10 cellular contexts compared by ENCODE assay signal in the genomic region with DNA sequence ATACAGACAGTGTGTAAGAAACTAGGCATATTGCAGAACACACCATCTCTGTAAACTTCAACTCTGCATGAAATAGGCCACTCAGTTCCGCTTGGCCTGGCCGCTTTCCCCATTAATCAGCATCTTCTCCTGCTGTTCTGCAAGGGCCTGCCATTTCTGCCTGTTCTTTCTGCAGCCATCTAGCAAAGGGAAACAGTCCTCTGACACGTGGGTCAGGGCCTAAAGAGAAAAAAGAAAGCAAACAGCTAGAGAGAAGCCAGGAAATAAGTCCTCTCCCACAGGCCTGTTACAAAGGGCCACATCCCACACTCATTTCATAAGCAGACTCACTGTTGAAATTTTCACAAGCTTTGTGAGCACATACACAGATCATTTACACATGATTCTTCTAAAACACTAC.
A peak's percentile ranks its signal among the peaks of the same experiment; 100 is the strongest.
DNase-seq lines count a peak whose midpoint lies in the region; ATAC-seq and TF ChIP-seq lines count a peak whose summit lies in the region.
"Had no signal": no experiment of that assay in that cellular context is flagged by ENCODE, and none has a peak within 500 bp of the region (broad histone marks: within the 10 kb centered on the region; RNA-seq: fewer than 3 reads in every experiment).

No MANE protein-coding gene starts in this region.

- intact Hi-C loops in adrenal gland (cut with DNase I) (no loop called here), left ventricle myocardium inferior (cut with micrococcal nuclease) (no loop called here), prostate gland (cut with DNase I) (loop anchor here (10.0 kb wide), 1 partner anchor 184 kb away; no protein-coding TSS in a partner anchor), CD14-positive monocyte (cut with micrococcal nuclease) (no loop called here)

- TF ChIP-seq CTCF in adrenal gland (IDR thresholded peaks at IDR 0.05): no peak
- no peak for TF ChIP-seq CTCF in left ventricle myocardium inferior (IDR thresholded peaks at IDR 0.05; ENCODE audit: borderline replicate concordance)
- no peak for TF ChIP-seq CTCF in prostate gland (IDR thresholded peaks at IDR 0.05)
- no peak for TF ChIP-seq CTCF in CD14-positive monocyte (IDR thresholded peaks at IDR 0.05)

- 30 to 70% (median 59%) methylated on average over 3 of the region's 3 CpGs for WGBS in adrenal gland, 4 donors
- WGBS in prostate gland: 44% methylated on average over 3 of the region's 3 CpGs

- peaks cover 57 to 70% of the 10 kb centered on the region in 2 donors for H3K36me3 Mint-ChIP-seq in CD14-positive monocyte

- peak overlapping the region in 2 of 7 donors; percentile 17 to 77 for H3K27ac Mint-ChIP-seq in CD14-positive monocyte

- no peak overlapping the region for H3K4me3 ChIP-seq in adrenal gland
- no peak overlapping the region for H3K4me3 ChIP-seq in left ventricle myocardium inferior
- no peak overlapping the region for H3K4me3 ChIP-seq in prostate gland

- H3K27me3 Mint-ChIP-seq in CD14-positive monocyte (ENCODE audit: low read depth in 3 of 3): no peaks in the 10 kb centered on the region

- DNase-seq in G401 (ENCODE audit: low spot score) (peak; percentile 78), adrenal gland (peak in 6 of 7 donors; percentile 29 to 79 (median 48)), left ventricle myocardium inferior (peak; percentile 25), prostate gland (ENCODE audit: low spot score) (no peak), CD14-positive monocyte (ENCODE audit: low spot score) (no peak), NCI-H1105 (lab: John Stamatoyannopoulos, UW) (no peak)

- H3K27me3 ChIP-seq in adrenal gland (no peaks in the 10 kb centered on the region), left ventricle myocardium inferior (ENCODE audit: low read depth) (no peaks in the 10 kb centered on the region), prostate gland (replicated peaks; ENCODE audit: insufficient read depth) (no peaks in the 10 kb centered on the region)
- H3K27me3 ChIP-seq: neutrophil had no signal

- H3K27ac ChIP-seq in adrenal gland (peak overlapping the region in 2 of 5 donors; percentile 22 to 38), left ventricle myocardium inferior (replicated peaks) (peak overlapping the region; percentile 71), prostate gland (peak overlapping the region; percentile 8 to 20)
- H3K27ac ChIP-seq: neutrophil had no signal

- ATAC-seq in GM18511 (IDR thresholded peaks at IDR 0.05; ENCODE audit: unreplicated experiment) (no peak), GM18861 (IDR thresholded peaks at IDR 0.05; ENCODE audit: unreplicated experiment) (no peak)
- ATAC-seq: esophagus mucosa had no signal

- H3K4me1 ChIP-seq in adrenal gland (replicated peaks in 1 of 2) (peaks cover 4 to 8% of the 10 kb centered on the region in 2 donors), left ventricle myocardium inferior (peaks cover 12% of the 10 kb centered on the region), prostate gland (replicated peaks) (no peaks in the 10 kb centered on the region)

- H3K9me3 Mint-ChIP-seq in CD14-positive monocyte: no peaks in the 10 kb centered on the region

- peaks cover 0 to 45% of the 10 kb centered on the region in 2 donors for H3K36me3 ChIP-seq in adrenal gland (replicated peaks in 1 of 2)
- peaks cover 97% of the 10 kb centered on the region for H3K36me3 ChIP-seq in left ventricle myocardium inferior
- no peaks in the 10 kb centered on the region for H3K36me3 ChIP-seq in prostate gland

- in situ Hi-C loops in G401 (cut with HindIII; ENCODE audit: low sequenced_read_pairs): no loop called here

- H3K9me3 ChIP-seq in adrenal gland (replicated peaks in 1 of 3) (no peaks in the 10 kb centered on the region), left ventricle myocardium inferior (replicated peaks) (no peaks in the 10 kb centered on the region), prostate gland (no peaks in the 10 kb centered on the region)
- H3K9me3 ChIP-seq: neutrophil had no signal

- H3K4me1 Mint-ChIP-seq in CD14-positive monocyte: no peaks in the 10 kb centered on the region

- TF ChIP-seq POLR2A in adrenal gland (IDR thresholded peaks at IDR 0.05) (no peak), prostate gland (IDR thresholded peaks at IDR 0.05) (no peak)

- no peak overlapping the region for H3K4me3 Mint-ChIP-seq in CD14-positive monocyte

Comparison
In these comparisons a context has a peak if more than half of its experiments do, and no peak if none do; other contexts are left out.
1. DNase-seq: peak in G401 (single experiment), adrenal gland (6 of 7) and left ventricle myocardium inferior (single experiment); none in prostate gland (single experiment), CD14-positive monocyte (single experiment) and NCI-H1105 (single experiment).